Comparison of ENCODE assay signal across 1 cellular context in genomic region chr10:20670569-20670968, GRCh38.
TF ChIP-seq lines count a peak whose summit lies in the region.

No MANE protein-coding gene starts in this region.

TF ChIP-seq in WTC11, 78 proteins besides CTCF, POLR2A, EP300 and RAD21 (continued from another document):
- TF ChIP-seq ZNF532 (CRISPR knock-in tag; IDR thresholded peaks at IDR 0.05; ENCODE audit: borderline replicate concordance): no peak
- TF ChIP-seq ZNF121 (CRISPR knock-in tag; IDR thresholded peaks at IDR 0.05): no peak
